7 cellular contexts compared by ENCODE assay signal in the genomic region with DNA sequence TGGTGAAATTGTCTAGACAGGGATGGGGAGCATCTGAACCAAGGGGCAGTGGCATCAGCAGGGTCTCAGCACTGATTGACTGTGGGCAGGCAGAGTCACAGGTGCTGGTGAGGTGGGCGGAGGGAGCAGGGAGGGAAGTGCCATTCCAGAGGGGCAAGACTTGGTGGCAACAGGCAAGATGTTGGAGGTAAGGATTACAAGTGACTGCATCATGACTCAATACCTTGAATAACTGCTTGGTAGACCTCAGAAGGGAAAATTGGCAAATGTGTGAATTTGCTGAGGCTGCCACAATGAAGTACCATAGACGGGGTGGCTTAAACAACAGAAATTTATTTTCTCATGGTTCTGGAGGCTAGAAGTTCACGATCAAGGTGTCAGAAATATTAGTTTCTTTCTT.
"Had no signal": no experiment of that assay in that cellular context is flagged by ENCODE, and none has a peak within 500 bp of the region (broad histone marks: within the 10 kb centered on the region; RNA-seq: fewer than 3 reads in every experiment).

No MANE protein-coding gene starts in this region.

- DNase-seq: GM23248, GOT3, H7, HFFc6 had no signal

- H3K9me3 ChIP-seq: HAP-1 had no signal

- H3K36me3 Mint-ChIP-seq: IgD-negative memory B cell had no signal

- H3K4me1 ChIP-seq: HAP-1 had no signal

- H3K36me3 ChIP-seq: HAP-1 had no signal

- H3K9ac ChIP-seq: GM23248 had no signal

- H3K4me3 ChIP-seq: GM23248, HAP-1 had no signal

- H3K27ac Mint-ChIP-seq: HFFc6, IgD-negative memory B cell had no signal

- H3K4me1 Mint-ChIP-seq: IgD-negative memory B cell had no signal

- H2AFZ ChIP-seq: GM23248 had no signal

- H3K4me3 Mint-ChIP-seq: HFFc6, IgD-negative memory B cell had no signal

- ATAC-seq: HCT116 had no signal

- H3K27ac ChIP-seq: GM23248 had no signal
